ENCODE assay signal across 8 cellular contexts in genomic region chr9:131839281-131840084, GRCh38.
DNase-seq lines count a peak whose midpoint lies in the region; ATAC-seq and TF ChIP-seq lines count a peak whose summit lies in the region.

No MANE protein-coding gene starts in this region.

- H3K9me2 ChIP-seq in PC-9 (ENCODE audit: insufficient read depth): no peaks in the 10 kb centered on the region

- no peaks in the 10 kb centered on the region for H4K20me1 ChIP-seq in PC-9 (ENCODE audit: insufficient read depth)

- H3K27me3 Mint-ChIP-seq in activated T-helper 1 cell treated with anti-CD3 and anti-CD28 coated beads, Interleukin-12 subunit alpha, Interleukin-12 subunit beta, Interleukin-2, Interleukin-4 antibody, amounts not matched to agents 30 ng/mL and 10 ng/mL and 1 ng/mL, durations not matched to agents 14 hours and 24 hours and 36 hours (ENCODE audit: insufficient read depth): no peaks in the 10 kb centered on the region

- no peak overlapping the region for H3K27ac ChIP-seq in PC-9
- no peak overlapping the region for H3K27ac ChIP-seq in testis
- no peak overlapping the region for H3K27ac ChIP-seq in prostate gland

- peak overlapping the region; percentile 52; the same call in 1 of the 2 replicates for H2AFZ ChIP-seq in PC-9

- H3K9me3 ChIP-seq in PC-9 (ENCODE audit: insufficient read depth, low read depth): no peaks in the 10 kb centered on the region
- no peaks in the 10 kb centered on the region for H3K9me3 ChIP-seq in testis
- H3K9me3 ChIP-seq in prostate gland: no peaks in the 10 kb centered on the region

- no peaks in the 10 kb centered on the region for H3K9me3 Mint-ChIP-seq in activated T-helper 1 cell treated with anti-CD3 and anti-CD28 coated beads, Interleukin-12 subunit alpha, Interleukin-12 subunit beta, Interleukin-2, Interleukin-4 antibody, amounts not matched to agents 30 ng/mL and 10 ng/mL and 1 ng/mL, durations not matched to agents 14 hours and 24 hours and 36 hours

- POLR2A ChIA-PET in PC-9 (lab: Charles Lee; ENCODE audit: unreplicated experiment): interaction anchor here (0.5 kb wide), 1 partner anchor 70 kb away, joined by 3 read pairs; no protein-coding TSS in a partner anchor

- 84 to 87% methylated on average over 13 to 22 of the region's 22 CpGs for WGBS in testis, 2 donors
- WGBS in prostate gland: 88% methylated on average over 22 of the region's 22 CpGs

- H3K36me3 ChIP-seq in PC-9 (ENCODE audit: low read depth) (no peaks in the 10 kb centered on the region), testis (ENCODE audit: low read depth, missing control alignments) (no peaks in the 10 kb centered on the region), prostate gland (no peaks in the 10 kb centered on the region)

- no peaks in the 10 kb centered on the region for H3K79me2 ChIP-seq in PC-9 (ENCODE audit: low read depth)

- peak overlapping the region; percentile 99 for H3K27ac Mint-ChIP-seq in activated T-helper 1 cell treated with anti-CD3 and anti-CD28 coated beads, Interleukin-12 subunit alpha, Interleukin-12 subunit beta, Interleukin-2, Interleukin-4 antibody, amounts not matched to agents 30 ng/mL and 10 ng/mL and 1 ng/mL, durations not matched to agents 14 hours and 24 hours and 36 hours

- H3K4me3 Mint-ChIP-seq in activated T-helper 1 cell treated with anti-CD3 and anti-CD28 coated beads, Interleukin-12 subunit alpha, Interleukin-12 subunit beta, Interleukin-2, Interleukin-4 antibody, amounts not matched to agents 30 ng/mL and 10 ng/mL and 1 ng/mL, durations not matched to agents 14 hours and 24 hours and 36 hours: peak overlapping the region; percentile 55

- BruUV-seq in PC-9 (replicated peaks; lab: Mats Ljungman, UMichigan): no TSS peak

- ATAC-seq in GM21825 (IDR thresholded peaks at IDR 0.05; ENCODE audit: unreplicated experiment) (no peak), GM21737 (IDR thresholded peaks at IDR 0.05; ENCODE audit: unreplicated experiment) (no peak)

- no peak overlapping the region for H3K4me2 ChIP-seq in PC-9

- no peak overlapping the region for H3K4me3 ChIP-seq in PC-9
- H3K4me3 ChIP-seq in testis: no peak overlapping the region
- no peak overlapping the region for H3K4me3 ChIP-seq in prostate gland

- peaks cover 32% of the 10 kb centered on the region for H3K4me1 Mint-ChIP-seq in activated T-helper 1 cell treated with anti-CD3 and anti-CD28 coated beads, Interleukin-12 subunit alpha, Interleukin-12 subunit beta, Interleukin-2, Interleukin-4 antibody, amounts not matched to agents 30 ng/mL and 10 ng/mL and 1 ng/mL, durations not matched to agents 14 hours and 24 hours and 36 hours (ENCODE audit: low read depth)

- CTCF ChIA-PET in PC-9 (lab: Charles Lee): interaction anchor here (0.6 to 0.7 kb wide), 2 partner anchors 114 to 493 kb away, joined by 3 to 8 read pairs; no protein-coding TSS in a partner anchor

- no peak for TF ChIP-seq CTCF in PC-9 (conservative IDR thresholded peaks at IDR 0.05)
- no peak for TF ChIP-seq CTCF in testis (IDR thresholded peaks at IDR 0.05)
- no peak for TF ChIP-seq CTCF in prostate gland (IDR thresholded peaks at IDR 0.05)

- no peaks in the 10 kb centered on the region for H3K4me1 ChIP-seq in PC-9 (replicated peaks; ENCODE audit: insufficient read depth)
- H3K4me1 ChIP-seq in testis: no peaks in the 10 kb centered on the region
- no peaks in the 10 kb centered on the region for H3K4me1 ChIP-seq in prostate gland (replicated peaks)

- H3F3A ChIP-seq in PC-9 (ENCODE audit: insufficient read depth, low read depth): no peaks in the 10 kb centered on the region

- peaks cover 25% of the 10 kb centered on the region for H3K27me3 ChIP-seq in PC-9 (ENCODE audit: insufficient read depth, low read depth)
- no peaks in the 10 kb centered on the region for H3K27me3 ChIP-seq in testis
- H3K27me3 ChIP-seq in prostate gland (replicated peaks; ENCODE audit: insufficient read depth): no peaks in the 10 kb centered on the region

- TF ChIP-seq POLR2A in testis (IDR thresholded peaks at IDR 0.05) (no peak), prostate gland (IDR thresholded peaks at IDR 0.05) (no peak)

- intact Hi-C loops in PC-9 (cut with micrococcal nuclease; ENCODE audit: unreplicated experiment): loop anchor here (10.0 kb wide), 1 partner anchor 395 kb away; no protein-coding TSS in a partner anchor
- intact Hi-C loops in activated T-helper 1 cell treated with anti-CD3 and anti-CD28 coated beads, Interleukin-12 subunit alpha, Interleukin-12 subunit beta, Interleukin-2, Interleukin-4 antibody, amounts not matched to agents 30 ng/mL and 10 ng/mL and 1 ng/mL, durations not matched to agents 14 hours and 24 hours and 36 hours (cut with micrococcal nuclease): loop anchor here (1.0 to 5.0 kb wide), 4 partner anchors 37 to 241 kb away; no protein-coding TSS in a partner anchor
- intact Hi-C loops in testis (cut with DNase I; ENCODE audit: low total_unique reads): no loop called here
- intact Hi-C loops in prostate gland (cut with DNase I): no loop called here

- H3K36me3 Mint-ChIP-seq in activated T-helper 1 cell treated with anti-CD3 and anti-CD28 coated beads, Interleukin-12 subunit alpha, Interleukin-12 subunit beta, Interleukin-2, Interleukin-4 antibody, amounts not matched to agents 30 ng/mL and 10 ng/mL and 1 ng/mL, durations not matched to agents 14 hours and 24 hours and 36 hours (ENCODE audit: low read depth): peaks cover 2% of the 10 kb centered on the region

- DNase-seq in AG20443 (ENCODE audit: low spot score) (peak; percentile 89), PC-9 (peak; percentile 42 to 60), kidney glomerular epithelial cell (lab: John Stamatoyannopoulos, UW) (peak; percentile 15), testis (no peak), prostate gland (ENCODE audit: low spot score) (no peak)
- DNase-seq in activated T-helper 1 cell treated with anti-CD3 and anti-CD28 coated beads, Interleukin-12 subunit alpha, Interleukin-12 subunit beta, Interleukin-2, Interleukin-4 antibody, amounts not matched to agents 30 ng/mL and 10 ng/mL and 1 ng/mL, durations not matched to agents 14 hours and 24 hours and 36 hours (ENCODE audit: low spot score): peak; percentile 71

Comparison
In these comparisons a context has a peak if more than half of its experiments do, and no peak if none do; other contexts are left out.
1. DNase-seq: peak in AG20443 (single experiment), PC-9 (2 of 2), activated T-helper 1 cell treated with anti-CD3 and anti-CD28 coated beads, Interleukin-12 subunit alpha, Interleukin-12 subunit beta, Interleukin-2, Interleukin-4 antibody, amounts not matched to agents 30 ng/mL and 10 ng/mL and 1 ng/mL, durations not matched to agents 14 hours and 24 hours and 36 hours (single experiment) and kidney glomerular epithelial cell (single experiment); none in testis (single experiment) and prostate gland (single experiment).
2. intact Hi-C loops: an anchor here in PC-9 (10.0 kb wide) and activated T-helper 1 cell treated with anti-CD3 and anti-CD28 coated beads, Interleukin-12 subunit alpha, Interleukin-12 subunit beta, Interleukin-2, Interleukin-4 antibody, amounts not matched to agents 30 ng/mL and 10 ng/mL and 1 ng/mL, durations not matched to agents 14 hours and 24 hours and 36 hours (1.0 to 5.0 kb wide); none called in testis and prostate gland.